ENCODE assay signal across 14 cellular contexts in the genomic region with DNA sequence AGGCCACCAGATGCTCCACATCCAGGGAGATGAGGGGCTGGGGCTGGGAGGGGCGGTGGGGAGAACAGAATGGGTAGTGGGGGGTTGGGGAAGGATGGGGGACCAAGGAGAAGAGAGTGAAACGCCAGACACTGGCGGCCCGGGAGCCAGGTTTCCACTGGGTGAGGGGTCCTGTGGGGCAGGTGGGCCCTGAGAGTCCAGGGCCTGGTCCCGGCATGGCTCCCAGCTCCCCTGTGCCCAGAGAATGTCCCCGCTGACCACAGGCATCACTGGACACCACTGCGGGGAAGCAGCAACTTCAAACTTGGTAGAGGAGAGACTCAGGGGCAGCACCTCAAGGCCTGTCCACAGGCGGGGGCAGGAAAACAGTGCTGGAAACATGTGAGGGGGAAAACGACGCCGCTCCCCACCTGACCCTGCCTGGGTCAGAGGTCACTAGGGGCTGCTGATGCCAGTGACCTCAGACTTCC. TPM values are rescaled to one million over a fixed set of nuclear protein-coding genes. Genes with fewer than 3 reads are reported as not detected.
A peak's percentile ranks its signal among the peaks of the same experiment; 100 is the strongest.
DNase-seq lines count a peak whose midpoint lies in the region; ATAC-seq and TF ChIP-seq lines count a peak whose summit lies in the region.
"Had no signal": no experiment of that assay in that cellular context is flagged by ENCODE, and none has a peak within 500 bp of the region (broad histone marks: within the 10 kb centered on the region; RNA-seq: fewer than 3 reads in every experiment).

No MANE protein-coding gene starts in this region.

- no peak overlapping the region for H3K4me3 ChIP-seq in CD8-positive, alpha-beta T cell (ENCODE audit: low read depth, low read length)
- H3K4me3 ChIP-seq in spleen = peak overlapping the region in 1 of 8 donors; percentile 55

- no peak for ATAC-seq in CD8-positive, alpha-beta T cell
- ATAC-seq in left colon = no peak
- no peak for ATAC-seq in HG03108 (IDR thresholded peaks at IDR 0.05; ENCODE audit: unreplicated experiment)

- POLR2A ChIA-PET in CD8-positive, alpha-beta T cell (lab: Charles Lee) = interaction anchor here (1.2 to 1.6 kb wide), 2 partner anchors 9 to 21 kb away, joined by 3 to 4 read pairs; no protein-coding TSS in a partner anchor

- H3K4me1 ChIP-seq in CD8-positive, alpha-beta T cell (ENCODE audit: insufficient read depth, low read length) = peaks cover 23% of the 10 kb centered on the region
- peaks cover 19 to 99% (median 59%) of the 10 kb centered on the region in 6 donors for H3K4me1 ChIP-seq in spleen

- CTCF ChIA-PET in CD8-positive, alpha-beta T cell (lab: Charles Lee) = interaction anchor here (1.3 to 3.8 kb wide), 4 partner anchors 9 to 56 kb away, joined by 3 to 26 read pairs (median 5); no protein-coding TSS in a partner anchor

- WGBS in adipose tissue, 3 donors = 89 to 92% (median 89%) methylated on average over 11 of the region's 11 CpGs
- WGBS in spleen, 5 donors = 88 to 91% (median 89%) methylated on average over 8 to 11 of the region's 11 CpGs

- H3K27me3 ChIP-seq in CD8-positive, alpha-beta T cell (ENCODE audit: insufficient read depth, low read length) = no peaks in the 10 kb centered on the region
- H3K27me3 ChIP-seq in spleen (replicated peaks in 1 of 7) = no peaks in the 10 kb centered on the region

- H3K27ac ChIP-seq in CD8-positive, alpha-beta T cell (ENCODE audit: low read depth, low read length) = no peak overlapping the region
- H3K27ac ChIP-seq in adipose tissue (ENCODE audit: low read depth, low read length) = peak overlapping the region; percentile 72
- H3K27ac ChIP-seq in spleen = peak overlapping the region in 7 of 8 donors; percentile 80 to 96 (median 90)

- H3K4me1 Mint-ChIP-seq in CD8-positive, alpha-beta T cell (ENCODE audit: low read depth) = peaks cover 38% of the 10 kb centered on the region

- H3K9me3 Mint-ChIP-seq in CD8-positive, alpha-beta T cell = no peaks in the 10 kb centered on the region
- H3K9me3 Mint-ChIP-seq: CD8-positive, alpha-beta memory T cell; nephron progenitor cell had no signal

- peaks cover 3% of the 10 kb centered on the region for H3K36me3 ChIP-seq in CD8-positive, alpha-beta T cell (ENCODE audit: insufficient read depth, low read length)
- peaks cover 0 to 57% (median 28%) of the 10 kb centered on the region in 6 donors for H3K36me3 ChIP-seq in spleen

- no peaks in the 10 kb centered on the region for H3K27me3 Mint-ChIP-seq in CD8-positive, alpha-beta T cell (ENCODE audit: low read depth)
- H3K27me3 Mint-ChIP-seq: CD8-positive, alpha-beta memory T cell had no signal

- H3K4me3 Mint-ChIP-seq in CD8-positive, alpha-beta T cell = no peak overlapping the region
- H3K4me3 Mint-ChIP-seq: nephron progenitor cell had no signal

- no peak for TF ChIP-seq CTCF in CD8-positive, alpha-beta T cell (IDR thresholded peaks at IDR 0.05)
- TF ChIP-seq CTCF in spleen (IDR thresholded peaks at IDR 0.05 in 8 of 11, conservative IDR thresholded peaks at IDR 0.05 in 3 of 11) = no peak

- TF ChIP-seq POLR2A in spleen (IDR thresholded peaks at IDR 0.05) = no peak

- no peaks in the 10 kb centered on the region for H3K9me3 ChIP-seq in CD8-positive, alpha-beta T cell (ENCODE audit: low read length)
- H3K9me3 ChIP-seq in spleen = no peaks in the 10 kb centered on the region

- peaks cover 43% of the 10 kb centered on the region for H3K36me3 Mint-ChIP-seq in CD8-positive, alpha-beta T cell

- intact Hi-C loops in CD8-positive, alpha-beta T cell (cut with DNase I, micrococcal nuclease) = no loop called here
- intact Hi-C loops in left colon (cut with DNase I, micrococcal nuclease) (no loop called here), spleen (cut with DNase I; ENCODE audit: low total_unique reads) (no loop called here)

- no peak for DNase-seq in CD8-positive, alpha-beta T cell
- DNase-seq in left colon (peak; percentile 5 to 21), spleen (peak; percentile 78), T1000 (lab: John Stamatoyannopoulos, UW) (no peak), NCI-H1092 (lab: John Stamatoyannopoulos, UW) (no peak), GDM1 (lab: John Stamatoyannopoulos, UW) (no peak)
- DNase-seq: NCI-H1105; NCI-H510A; stimulated activated CD4-positive, alpha-beta T cell treated with anti-CD3 and anti-CD28 coated beads, Interleukin-15, amount 100 ng/mL, for 24 hours; stimulated activated CD8-positive, alpha-beta memory T cell treated with anti-CD3 and anti-CD28 coated beads, Interleukin-4, amount 100 ng/mL, for 48 hours had no signal

- H3K27ac Mint-ChIP-seq in CD8-positive, alpha-beta T cell = peak overlapping the region; percentile 33

RNA-seq across cellular contexts. Expression of gene NINJ1, which starts 13.2 kb away (rescaled TPM):
- 100 to 1,000 TPM; 214 to 229 TPM for total RNA-seq in CD8-positive, alpha-beta T cell
- 100 to 1,000 TPM in 1 of 3 donors, 10 to 100 TPM in 2; 22.3 to 100 (median 82.1) TPM for polyA plus RNA-seq in adipose tissue
- total RNA-seq in left colon = 10 to 100 TPM; 17.7 to 30.8 TPM
- total RNA-seq in spleen = 100 to 1,000 TPM in 6 of 7 donors, 10 to 100 TPM in 1; 75.0 to 142 (median 113) TPM
- polyA plus RNA-seq in spleen = 10 to 100 TPM; 26.5 to 68.9 (median 50.4) TPM

RNA-seq across cellular contexts. Expression of gene CARD19, which starts 24.9 kb away (rescaled TPM):
- total RNA-seq in CD8-positive, alpha-beta T cell = 10 to 100 TPM; 72.1 to 78.0 TPM
- 10 to 100 TPM; 12.5 to 43.7 (median 26.3) TPM for polyA plus RNA-seq in adipose tissue
- 10 to 100 TPM; 41.5 to 62.2 TPM for total RNA-seq in left colon
- 10 to 100 TPM; 32.8 to 78.8 (median 44.6) TPM for total RNA-seq in spleen
- polyA plus RNA-seq in spleen = 10 to 100 TPM; 21.7 to 38.9 (median 23.0) TPM

Comparison
In these comparisons a context has a peak if more than half of its experiments do, and no peak if none do; other contexts are left out.
1. DNase-seq: peak in left colon (2 of 2) and spleen (single experiment); none in CD8-positive, alpha-beta T cell (0 of 7), T1000 (single experiment), NCI-H1092 (single experiment) and GDM1 (single experiment).